In genomic region chr1:86395771-86396502, GRCh38 we compare ENCODE assay signal across 1 cellular context.
TF ChIP-seq lines count a peak whose summit lies in the region.

A gene with protein sequence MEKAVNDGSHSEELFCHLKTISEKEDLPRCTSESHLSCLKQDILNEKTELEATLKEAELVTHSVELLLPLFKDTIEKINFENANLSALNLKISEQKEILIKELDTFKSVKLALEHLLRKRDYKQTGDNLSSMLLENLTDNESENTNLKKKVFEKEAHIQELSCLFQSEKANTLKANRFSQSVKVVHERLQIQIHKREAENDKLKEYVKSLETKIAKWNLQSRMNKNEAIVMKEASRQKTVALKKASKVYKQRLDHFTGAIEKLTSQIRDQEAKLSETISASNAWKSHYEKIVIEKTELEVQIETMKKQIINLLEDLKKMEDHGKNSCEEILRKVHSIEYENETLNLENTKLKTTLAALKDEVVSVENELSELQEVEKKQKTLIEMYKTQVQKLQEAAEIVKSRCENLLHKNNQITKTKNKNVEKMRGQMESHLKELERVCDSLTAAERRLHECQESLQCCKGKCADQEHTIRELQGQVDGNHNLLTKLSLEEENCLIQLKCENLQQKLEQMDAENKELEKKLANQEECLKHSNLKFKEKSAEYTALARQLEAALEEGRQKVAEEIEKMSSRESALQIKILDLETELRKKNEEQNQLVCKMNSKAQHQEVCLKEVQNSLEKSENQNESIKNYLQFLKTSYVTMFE (minus strand): TSS chr1:86396323. CDS start chr1:86387027, 9,296 bp downstream.

TF ChIP-seq in K562, 482 proteins besides CTCF, POLR2A, EP300 and RAD21 (continued from another document and continues in another):
- TF ChIP-seq NFXL1 (CRISPR knock-in tag; IDR thresholded peaks at IDR 0.05) (no peak), ZNF197 (CRISPR knock-in tag; IDR thresholded peaks at IDR 0.05; ENCODE audit: low read depth) (no peak), RFX1 (IDR thresholded peaks at IDR 0.05) (peak; percentile 85), SNIP1 (IDR thresholded peaks at IDR 0.05; ENCODE audit: low read depth) (no peak), POU5F1 (IDR thresholded peaks at IDR 0.05; ENCODE audit: borderline replicate concordance, low read depth, low read length, partially characterized antibody) (no peak), TSC22D4 (tag; IDR thresholded peaks at IDR 0.05) (no peak), CBX2 (IDR thresholded peaks at IDR 0.05; ENCODE audit: insufficient read depth, low read length, poor library complexity, severe bottlenecking) (no peak), KDM5B (IDR thresholded peaks at IDR 0.05; ENCODE audit: insufficient replicate concordance, low read depth, low read length) (no peak), ZNF76 (CRISPR knock-in tag; IDR thresholded peaks at IDR 0.05; ENCODE audit: borderline replicate concordance) (no peak), ZBTB17 (CRISPR knock-in tag; IDR thresholded peaks at IDR 0.05) (0 out of 2 replicates have a peak, but pooled peaks have one; percentile 33), STAT5A (IDR thresholded peaks at IDR 0.05; ENCODE audit: borderline replicate concordance, low read length) (no peak), HNRNPLL (IDR thresholded peaks at IDR 0.05; ENCODE audit: low read depth, low read length, poor library complexity, severe bottlenecking) (peak; percentile 96), SFPQ (IDR thresholded peaks at IDR 0.05; ENCODE audit: low read depth, low read length) (no peak), NR4A1 (CRISPR knock-in tag; IDR thresholded peaks at IDR 0.05) (no peak), NR4A1 (tag; IDR thresholded peaks at IDR 0.05) (no peak), NONO (IDR thresholded peaks at IDR 0.05; ENCODE audit: low read depth in 2 of 2, low read length in 1 of 2) (no peak), ZBTB7A (IDR thresholded peaks at IDR 0.05; ENCODE audit: borderline replicate concordance, control insufficient read depth, low read depth, low read length) (peak; percentile 59; the same call in 1 of the 2 replicates), LARP7 (IDR thresholded peaks at IDR 0.05) (no peak), NR3C1 (CRISPR knock-in tag; IDR thresholded peaks at IDR 0.05) (no peak), NFYB (IDR thresholded peaks at IDR 0.05; ENCODE audit: extremely low read depth, insufficient read length) (peak; percentile 24), HIVEP1 (CRISPR knock-in tag; IDR thresholded peaks at IDR 0.05) (no peak), MNT (conservative IDR thresholded peaks at IDR 0.05) (0 out of 4 replicates have a peak, but pooled peaks of 1 of the 2 experiments have one; percentile 48), CXXC5 (CRISPR knock-in tag; IDR thresholded peaks at IDR 0.05) (peak; percentile 84), CREB1 (IDR thresholded peaks at IDR 0.05) (peak; percentile 77), CREB1 (CRISPR knock-in tag; IDR thresholded peaks at IDR 0.05) (no peak; the same call in 1 of the 2 replicates), CHAMP1 (IDR thresholded peaks at IDR 0.05) (no peak), SRF (CRISPR knock-in tag; IDR thresholded peaks at IDR 0.05) (no peak), RBM14 (IDR thresholded peaks at IDR 0.05; ENCODE audit: borderline replicate concordance, insufficient read depth, low read depth, low read length) (no peak), YY1 (IDR thresholded peaks at IDR 0.05; ENCODE audit: borderline replicate concordance in 1 of 3, control insufficient read depth in 1 of 3, extremely low read depth in 1 of 3, insufficient read depth in 3 of 3, insufficient read length in 1 of 3, insufficient replicate concordance in 2 of 3, low read depth in 1 of 3, low read length in 2 of 3) (peak in 1 of 3 experiments; percentile 7), ATF1 (CRISPR knock-in tag; IDR thresholded peaks at IDR 0.05) (no peak), ATF1 (tag; IDR thresholded peaks at IDR 0.05) (peak; percentile 90), MEF2D (tag; conservative IDR thresholded peaks at IDR 0.05; ENCODE audit: low read depth) (no peak), NCOA6 (IDR thresholded peaks at IDR 0.05) (peak; percentile 63; the same call in 1 of the 2 replicates), RFX5 (IDR thresholded peaks at IDR 0.05; ENCODE audit: low read depth, low read length) (no peak), ZNF212 (CRISPR knock-in tag; IDR thresholded peaks at IDR 0.05) (no peak), SNRNP70 (optimal IDR thresholded peaks at IDR 0.05; ENCODE audit: low read depth, low read length) (no peak), BRF1 (IDR thresholded peaks at IDR 0.05; ENCODE audit: borderline replicate concordance, extremely low read depth, insufficient read length) (no peak), MBD2 (IDR thresholded peaks at IDR 0.05; ENCODE audit: borderline replicate concordance, low read depth) (0 out of 2 replicates have a peak, but pooled peaks have one; percentile 25), RB1 (IDR thresholded peaks at IDR 0.05; ENCODE audit: low read depth) (no peak), ZBTB1 (CRISPR knock-in tag; IDR thresholded peaks at IDR 0.05; ENCODE audit: borderline replicate concordance, low read depth) (no peak)
- TF ChIP-seq, protein P1, sequence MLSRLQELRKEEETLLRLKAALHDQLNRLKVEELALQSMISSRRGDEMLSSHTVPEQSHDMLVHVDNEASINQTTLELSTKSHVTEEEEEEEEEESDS (CRISPR knock-in tag; IDR thresholded peaks at IDR 0.05) = no peak
- TF ChIP-seq, protein P2, sequence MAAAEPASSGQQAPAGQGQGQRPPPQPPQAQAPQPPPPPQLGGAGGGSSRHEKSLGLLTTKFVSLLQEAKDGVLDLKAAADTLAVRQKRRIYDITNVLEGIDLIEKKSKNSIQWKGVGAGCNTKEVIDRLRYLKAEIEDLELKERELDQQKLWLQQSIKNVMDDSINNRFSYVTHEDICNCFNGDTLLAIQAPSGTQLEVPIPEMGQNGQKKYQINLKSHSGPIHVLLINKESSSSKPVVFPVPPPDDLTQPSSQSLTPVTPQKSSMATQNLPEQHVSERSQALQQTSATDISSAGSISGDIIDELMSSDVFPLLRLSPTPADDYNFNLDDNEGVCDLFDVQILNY (CRISPR knock-in tag; IDR thresholded peaks at IDR 0.05) = no peak
- TF ChIP-seq, protein P3, sequence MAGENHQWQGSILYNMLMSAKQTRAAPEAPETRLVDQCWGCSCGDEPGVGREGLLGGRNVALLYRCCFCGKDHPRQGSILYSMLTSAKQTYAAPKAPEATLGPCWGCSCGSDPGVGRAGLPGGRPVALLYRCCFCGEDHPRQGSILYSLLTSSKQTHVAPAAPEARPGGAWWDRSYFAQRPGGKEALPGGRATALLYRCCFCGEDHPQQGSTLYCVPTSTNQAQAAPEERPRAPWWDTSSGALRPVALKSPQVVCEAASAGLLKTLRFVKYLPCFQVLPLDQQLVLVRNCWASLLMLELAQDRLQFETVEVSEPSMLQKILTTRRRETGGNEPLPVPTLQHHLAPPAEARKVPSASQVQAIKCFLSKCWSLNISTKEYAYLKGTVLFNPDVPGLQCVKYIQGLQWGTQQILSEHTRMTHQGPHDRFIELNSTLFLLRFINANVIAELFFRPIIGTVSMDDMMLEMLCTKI (IDR thresholded peaks at IDR 0.05; ENCODE audit: partially characterized antibody) = no peak
- TF ChIP-seq, protein P4, sequence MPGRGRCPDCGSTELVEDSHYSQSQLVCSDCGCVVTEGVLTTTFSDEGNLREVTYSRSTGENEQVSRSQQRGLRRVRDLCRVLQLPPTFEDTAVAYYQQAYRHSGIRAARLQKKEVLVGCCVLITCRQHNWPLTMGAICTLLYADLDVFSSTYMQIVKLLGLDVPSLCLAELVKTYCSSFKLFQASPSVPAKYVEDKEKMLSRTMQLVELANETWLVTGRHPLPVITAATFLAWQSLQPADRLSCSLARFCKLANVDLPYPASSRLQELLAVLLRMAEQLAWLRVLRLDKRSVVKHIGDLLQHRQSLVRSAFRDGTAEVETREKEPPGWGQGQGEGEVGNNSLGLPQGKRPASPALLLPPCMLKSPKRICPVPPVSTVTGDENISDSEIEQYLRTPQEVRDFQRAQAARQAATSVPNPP (IDR thresholded peaks at IDR 0.05; ENCODE audit: borderline replicate concordance, insufficient read depth, insufficient read length) = no peak
- TF ChIP-seq, protein P5, sequence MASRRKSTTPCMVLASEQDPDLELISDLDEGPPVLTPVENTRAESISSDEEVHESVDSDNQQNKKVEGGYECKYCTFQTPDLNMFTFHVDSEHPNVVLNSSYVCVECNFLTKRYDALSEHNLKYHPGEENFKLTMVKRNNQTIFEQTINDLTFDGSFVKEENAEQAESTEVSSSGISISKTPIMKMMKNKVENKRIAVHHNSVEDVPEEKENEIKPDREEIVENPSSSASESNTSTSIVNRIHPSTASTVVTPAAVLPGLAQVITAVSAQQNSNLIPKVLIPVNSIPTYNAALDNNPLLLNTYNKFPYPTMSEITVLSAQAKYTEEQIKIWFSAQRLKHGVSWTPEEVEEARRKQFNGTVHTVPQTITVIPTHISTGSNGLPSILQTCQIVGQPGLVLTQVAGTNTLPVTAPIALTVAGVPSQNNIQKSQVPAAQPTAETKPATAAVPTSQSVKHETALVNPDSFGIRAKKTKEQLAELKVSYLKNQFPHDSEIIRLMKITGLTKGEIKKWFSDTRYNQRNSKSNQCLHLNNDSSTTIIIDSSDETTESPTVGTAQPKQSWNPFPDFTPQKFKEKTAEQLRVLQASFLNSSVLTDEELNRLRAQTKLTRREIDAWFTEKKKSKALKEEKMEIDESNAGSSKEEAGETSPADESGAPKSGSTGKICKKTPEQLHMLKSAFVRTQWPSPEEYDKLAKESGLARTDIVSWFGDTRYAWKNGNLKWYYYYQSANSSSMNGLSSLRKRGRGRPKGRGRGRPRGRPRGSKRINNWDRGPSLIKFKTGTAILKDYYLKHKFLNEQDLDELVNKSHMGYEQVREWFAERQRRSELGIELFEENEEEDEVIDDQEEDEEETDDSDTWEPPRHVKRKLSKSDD (conservative IDR thresholded peaks at IDR 0.05; ENCODE audit: low read length) = no peak
- TF ChIP-seq, protein P6, sequence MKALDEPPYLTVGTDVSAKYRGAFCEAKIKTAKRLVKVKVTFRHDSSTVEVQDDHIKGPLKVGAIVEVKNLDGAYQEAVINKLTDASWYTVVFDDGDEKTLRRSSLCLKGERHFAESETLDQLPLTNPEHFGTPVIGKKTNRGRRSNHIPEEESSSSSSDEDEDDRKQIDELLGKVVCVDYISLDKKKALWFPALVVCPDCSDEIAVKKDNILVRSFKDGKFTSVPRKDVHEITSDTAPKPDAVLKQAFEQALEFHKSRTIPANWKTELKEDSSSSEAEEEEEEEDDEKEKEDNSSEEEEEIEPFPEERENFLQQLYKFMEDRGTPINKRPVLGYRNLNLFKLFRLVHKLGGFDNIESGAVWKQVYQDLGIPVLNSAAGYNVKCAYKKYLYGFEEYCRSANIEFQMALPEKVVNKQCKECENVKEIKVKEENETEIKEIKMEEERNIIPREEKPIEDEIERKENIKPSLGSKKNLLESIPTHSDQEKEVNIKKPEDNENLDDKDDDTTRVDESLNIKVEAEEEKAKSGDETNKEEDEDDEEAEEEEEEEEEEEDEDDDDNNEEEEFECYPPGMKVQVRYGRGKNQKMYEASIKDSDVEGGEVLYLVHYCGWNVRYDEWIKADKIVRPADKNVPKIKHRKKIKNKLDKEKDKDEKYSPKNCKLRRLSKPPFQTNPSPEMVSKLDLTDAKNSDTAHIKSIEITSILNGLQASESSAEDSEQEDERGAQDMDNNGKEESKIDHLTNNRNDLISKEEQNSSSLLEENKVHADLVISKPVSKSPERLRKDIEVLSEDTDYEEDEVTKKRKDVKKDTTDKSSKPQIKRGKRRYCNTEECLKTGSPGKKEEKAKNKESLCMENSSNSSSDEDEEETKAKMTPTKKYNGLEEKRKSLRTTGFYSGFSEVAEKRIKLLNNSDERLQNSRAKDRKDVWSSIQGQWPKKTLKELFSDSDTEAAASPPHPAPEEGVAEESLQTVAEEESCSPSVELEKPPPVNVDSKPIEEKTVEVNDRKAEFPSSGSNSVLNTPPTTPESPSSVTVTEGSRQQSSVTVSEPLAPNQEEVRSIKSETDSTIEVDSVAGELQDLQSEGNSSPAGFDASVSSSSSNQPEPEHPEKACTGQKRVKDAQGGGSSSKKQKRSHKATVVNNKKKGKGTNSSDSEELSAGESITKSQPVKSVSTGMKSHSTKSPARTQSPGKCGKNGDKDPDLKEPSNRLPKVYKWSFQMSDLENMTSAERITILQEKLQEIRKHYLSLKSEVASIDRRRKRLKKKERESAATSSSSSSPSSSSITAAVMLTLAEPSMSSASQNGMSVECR (CRISPR knock-in tag; IDR thresholded peaks at IDR 0.05) = 0 out of 2 replicates have a peak, but pooled peaks have one; percentile 24
